Comparison of ENCODE assay signal across 1 cellular context in the genomic region with DNA sequence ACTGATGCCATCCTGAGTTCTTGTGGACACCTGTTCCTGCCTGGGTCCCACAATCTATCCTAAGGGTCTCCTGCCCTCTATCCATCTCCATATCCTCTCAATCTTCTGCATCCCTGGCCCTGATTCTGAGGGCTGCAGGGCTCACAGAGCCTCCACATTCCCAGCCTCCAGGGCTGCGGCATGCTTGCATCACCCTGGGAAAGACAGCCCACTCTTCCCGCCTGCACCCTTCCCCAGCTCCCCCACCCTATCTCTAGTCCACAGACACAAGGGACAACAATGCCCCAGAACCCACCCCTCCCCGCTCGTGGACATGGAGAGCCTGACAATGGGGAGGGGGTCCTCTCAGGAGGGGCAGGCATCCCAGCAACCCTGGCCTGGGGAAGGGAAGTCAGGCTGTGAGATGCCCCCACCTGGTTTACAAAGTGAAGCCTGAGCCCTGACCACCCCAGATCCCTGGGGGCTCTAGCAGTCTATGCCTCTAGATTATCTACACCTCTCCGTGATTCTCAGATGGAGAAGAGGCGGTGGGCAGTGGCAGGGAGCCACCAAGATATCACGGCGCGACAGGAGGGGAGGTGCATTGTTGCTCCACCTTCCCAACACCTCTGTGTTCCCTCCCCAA.
TF ChIP-seq lines count a peak whose summit lies in the region.

No MANE protein-coding gene starts in this region.

TF ChIP-seq in IMR-90, 13 proteins besides CTCF, POLR2A, EP300 and RAD21:
- no peak for TF ChIP-seq RFX5 (IDR thresholded peaks at IDR 0.05; ENCODE audit: low read depth, low read length)
- no peak for TF ChIP-seq BHLHE40 (IDR thresholded peaks at IDR 0.05; ENCODE audit: low read depth, low read length)
